ENCODE assay signal across 19 cellular contexts in the genomic region with DNA sequence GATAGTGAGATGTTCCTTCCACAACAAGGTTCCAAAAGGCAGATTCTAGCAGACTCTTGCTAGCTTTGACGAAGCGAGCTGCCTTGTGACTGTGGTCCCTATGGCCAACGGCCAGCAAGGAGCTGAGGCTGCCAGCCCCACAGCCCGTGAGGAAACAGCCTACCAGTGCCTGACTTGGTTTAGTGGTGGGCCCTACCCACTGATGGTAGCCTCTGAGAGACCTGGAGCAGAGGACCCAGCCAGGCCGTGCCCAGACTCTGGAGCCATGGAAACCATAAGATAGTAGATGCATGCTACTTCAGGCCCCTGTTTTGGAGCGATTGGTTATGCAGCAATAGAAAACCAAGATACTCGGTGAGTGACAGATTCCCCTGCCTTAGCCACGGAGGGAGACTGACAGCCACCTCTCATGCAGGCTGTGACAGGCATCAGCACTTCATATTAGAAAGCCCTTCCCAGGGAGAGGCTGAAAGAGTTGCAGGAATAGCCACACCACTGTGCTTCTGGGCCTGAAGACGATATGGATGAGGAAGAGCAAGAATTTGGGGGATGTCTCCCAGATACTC. TPM values are rescaled to one million over a fixed set of nuclear protein-coding genes. Genes with fewer than 3 reads are reported as not detected.
DNase-seq lines count a peak whose midpoint lies in the region; ATAC-seq and TF ChIP-seq lines count a peak whose summit lies in the region.
"Had no signal": no experiment of that assay in that cellular context is flagged by ENCODE, and none has a peak within 500 bp of the region (broad histone marks: within the 10 kb centered on the region; RNA-seq: fewer than 3 reads in every experiment).

No MANE protein-coding gene starts in this region.

- H3K36me3 Mint-ChIP-seq in chondrocyte (ENCODE audit: low read depth) (peaks cover 2% of the 10 kb centered on the region), neural crest cell (ENCODE audit: low read depth) (peaks cover 9% of the 10 kb centered on the region)

- H3K9me3 ChIP-seq in uterus, result no peaks in the 10 kb centered on the region

- H3K36me3 ChIP-seq in uterus, result no peaks in the 10 kb centered on the region

- no peak for ATAC-seq in Right ventricle myocardium superior (ENCODE audit: poor library complexity)
- no peak for ATAC-seq in left ventricle myocardium superior
- no peak for ATAC-seq in GM21381 (IDR thresholded peaks at IDR 0.05; ENCODE audit: unreplicated experiment)
- ATAC-seq: Right ventricle myocardium inferior had no signal

- H3K27me3 Mint-ChIP-seq in chondrocyte (ENCODE audit: low read depth), result no peaks in the 10 kb centered on the region
- no peaks in the 10 kb centered on the region for H3K27me3 Mint-ChIP-seq in neural crest cell (ENCODE audit: low read depth)
- H3K27me3 Mint-ChIP-seq: CD8-positive, alpha-beta memory T cell had no signal

- H3K4me1 Mint-ChIP-seq in chondrocyte (ENCODE audit: low read depth) (peaks cover 34% of the 10 kb centered on the region), neural crest cell (peaks cover 33% of the 10 kb centered on the region)

- peaks cover 3 to 4% of the 10 kb centered on the region in 2 donors for H3K4me1 ChIP-seq in uterus

- intact Hi-C loops in Right ventricle myocardium superior (cut with DNase I) (loop anchor here (2.0 to 10.0 kb wide), 2 partner anchors 455 to 707 kb away; no protein-coding TSS in a partner anchor), left ventricle myocardium superior (cut with micrococcal nuclease) (no loop called here), uterus (cut with DNase I; ENCODE audit: low total_unique reads) (loop anchor here (5.0 to 10.0 kb wide), 2 partner anchors 454 to 717 kb away; no protein-coding TSS in a partner anchor)

- no peaks in the 10 kb centered on the region for H3K27me3 ChIP-seq in uterus

- peak; percentile 34 for DNase-seq in Right ventricle myocardium superior
- no peak for DNase-seq in left ventricle myocardium superior
- DNase-seq in chondrocyte (ENCODE audit: low spot score), result peak; percentile 59
- no peak for DNase-seq in neural crest cell (ENCODE audit: low read depth, low spot score)
- DNase-seq in uterus, result peak; percentile 12 to 18
- no peak for DNase-seq in hepatic stellate cell (ENCODE audit: low spot score)
- DNase-seq in coronary artery (ENCODE audit: low spot score), result no peak
- DNase-seq: AML-193; Calu3; CD8-positive, alpha-beta memory T cell; DMS153; KBM-7; NCI-H1048; NCI-H1417 treated with DMSO at 0.1 percent for 48 hours; NCI-H187; NCI-H446 treated with DMSO at 0.1 percent for 48 hours; NCI-H526 treated with DMSO at 0.1 percent for 48 hours had no signal

- H3K4me3 Mint-ChIP-seq in chondrocyte (ENCODE audit: unreplicated experiment) (no peak overlapping the region), neural crest cell (no peak overlapping the region)
- H3K4me3 Mint-ChIP-seq: CD8-positive, alpha-beta memory T cell had no signal

- H3K9me3 Mint-ChIP-seq in chondrocyte (ENCODE audit: low read depth), result no peaks in the 10 kb centered on the region
- H3K9me3 Mint-ChIP-seq in neural crest cell, result no peaks in the 10 kb centered on the region
- H3K9me3 Mint-ChIP-seq: CD8-positive, alpha-beta memory T cell had no signal

- H3K27ac ChIP-seq in uterus (no peak overlapping the region), coronary artery (no peak overlapping the region)

- no peak for TF ChIP-seq CTCF in chondrocyte (IDR thresholded peaks at IDR 0.05)
- TF ChIP-seq CTCF in neural crest cell (conservative IDR thresholded peaks at IDR 0.05), result no peak
- no peak for TF ChIP-seq CTCF in uterus (IDR thresholded peaks at IDR 0.05)
- TF ChIP-seq CTCF in coronary artery (IDR thresholded peaks at IDR 0.05), result no peak

- TF ChIP-seq POLR2A in uterus (IDR thresholded peaks at IDR 0.05), result no peak

- H3K27ac Mint-ChIP-seq in chondrocyte (ENCODE audit: unreplicated experiment) (no peak overlapping the region), neural crest cell (ENCODE audit: unreplicated experiment) (peak overlapping the region; percentile 50)

- H3K4me3 ChIP-seq in uterus, result no peak overlapping the region
- no peak overlapping the region for H3K4me3 ChIP-seq in coronary artery

RNA-seq across cellular contexts. Expression of gene PSMG4, which starts 19.2 kb away (rescaled TPM):
- total RNA-seq in Right ventricle myocardium superior (8.9 TPM), left ventricle myocardium superior (7.2 TPM), chondrocyte (16.2 to 24.7 TPM (median 17.2 TPM) in 3 replicates), neural crest cell (26.3 and 27.9 TPM in 2 replicates), uterus (10 to 100 TPM; 13.1 to 49.4 (median 28.0) TPM)

RNA-seq across cellular contexts. Expression of gene TUBB2B, which starts 50.5 kb away (rescaled TPM):
- 1.3 TPM for total RNA-seq in Right ventricle myocardium superior
- 1.0 TPM for total RNA-seq in left ventricle myocardium superior
- 109 to 119 TPM (median 117 TPM) in 3 replicates for total RNA-seq in chondrocyte
- 655 and 665 TPM in 2 replicates for total RNA-seq in neural crest cell
- 10 to 100 TPM in 1 of 4 donors, 1 to 10 TPM in 1, under 1 TPM in 1, not detected in 1; 0.26 to 80.7 (median 4.3) TPM for total RNA-seq in uterus

Comparison
In these comparisons a context has a peak if more than half of its experiments do, and no peak if none do; other contexts are left out.
1. DNase-seq: peak in Right ventricle myocardium superior (single experiment), chondrocyte (single experiment) and uterus (2 of 2); none in left ventricle myocardium superior (single experiment), neural crest cell (single experiment), hepatic stellate cell (single experiment) and coronary artery (single experiment).